Comparison of ENCODE assay signal across 23 cellular contexts in the genomic region with DNA sequence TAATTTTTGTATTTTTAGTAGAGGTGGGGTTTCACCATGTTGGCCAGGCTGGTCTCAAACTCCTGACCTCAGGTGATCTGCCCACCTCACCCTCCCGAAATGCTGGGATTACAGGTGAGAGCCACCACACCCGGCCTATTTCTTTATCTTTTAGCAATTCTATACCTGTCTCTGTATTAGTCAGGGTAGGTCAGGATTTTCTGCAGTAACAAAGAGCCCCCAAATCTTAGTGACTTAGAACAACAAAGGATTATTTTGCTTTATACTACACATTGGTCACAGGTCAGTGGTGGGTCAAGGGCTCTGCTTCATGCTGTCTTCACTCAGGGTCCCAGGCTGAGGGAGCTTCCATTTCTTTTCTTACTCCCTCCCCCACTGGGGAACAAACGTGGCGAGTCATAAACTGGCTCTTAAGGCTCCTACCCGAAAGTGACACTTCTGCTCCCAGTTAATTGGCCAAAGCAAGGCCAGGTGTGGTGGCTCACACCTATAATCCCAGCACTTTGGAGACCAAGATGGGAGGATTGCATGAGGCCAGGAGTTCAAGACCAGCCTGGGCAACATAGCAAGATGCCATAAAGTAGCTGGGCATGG. TPM values are rescaled to one million over a fixed set of nuclear protein-coding genes. Genes with fewer than 3 reads are reported as not detected.
DNase-seq lines count a peak whose midpoint lies in the region; ATAC-seq and TF ChIP-seq lines count a peak whose summit lies in the region.
"Had no signal": no experiment of that assay in that cellular context is flagged by ENCODE, and none has a peak within 500 bp of the region (broad histone marks: within the 10 kb centered on the region; RNA-seq: fewer than 3 reads in every experiment).

No MANE protein-coding gene starts in this region.

- H3K36me3 Mint-ChIP-seq in activated T-cell treated with anti-CD3 and anti-CD28 coated beads, Interleukin-2, amount 50 U/mL, for 72 hours (ENCODE audit: insufficient read depth in 2 of 2): peaks cover 12 to 30% of the 10 kb centered on the region in 2 donors
- peaks cover 83% of the 10 kb centered on the region for H3K36me3 Mint-ChIP-seq in Calu3 (ENCODE audit: insufficient read depth, unreplicated experiment)
- peaks cover 88% of the 10 kb centered on the region for H3K36me3 Mint-ChIP-seq in activated T-helper 17 cell treated with anti-CD3 and anti-CD28 coated beads, Interleukin-2, amount 50 U/mL, for 72 hours (ENCODE audit: low read depth)

- CTCF ChIA-PET in Calu3 (lab: Charles Lee): no interaction called here

- H3K27me3 ChIP-seq in esophagus squamous epithelium (no peaks in the 10 kb centered on the region), BE2C (no peaks in the 10 kb centered on the region)
- H3K27me3 ChIP-seq: BLaER1, SJCRH30 had no signal

- no peak for TF ChIP-seq POLR2A in esophagus squamous epithelium (IDR thresholded peaks at IDR 0.05)

- H3K4me3 ChIP-seq in esophagus squamous epithelium: no peak overlapping the region
- no peak overlapping the region for H3K4me3 ChIP-seq in BE2C (ENCODE audit: low read depth, low read length)
- H3K4me3 ChIP-seq: BLaER1, HAP-1, SJCRH30 had no signal

- peaks cover 0 to 2% of the 10 kb centered on the region in 2 donors for H3K9me3 Mint-ChIP-seq in activated T-cell treated with anti-CD3 and anti-CD28 coated beads, Interleukin-2, amount 50 U/mL, for 72 hours
- H3K9me3 Mint-ChIP-seq in Calu3 (ENCODE audit: low read depth, unreplicated experiment): peaks cover 3% of the 10 kb centered on the region
- no peaks in the 10 kb centered on the region for H3K9me3 Mint-ChIP-seq in activated T-helper 17 cell treated with anti-CD3 and anti-CD28 coated beads, Interleukin-2, amount 50 U/mL, for 72 hours
- H3K9me3 Mint-ChIP-seq: CD4-positive, CD25-positive, alpha-beta regulatory T cell had no signal

- peaks cover 13 to 67% (median 21%) of the 10 kb centered on the region in 3 donors for H3K4me1 ChIP-seq in esophagus squamous epithelium
- no peaks in the 10 kb centered on the region for H3K4me1 ChIP-seq in BE2C
- H3K4me1 ChIP-seq: SJCRH30 had no signal

- H3K27ac Mint-ChIP-seq in activated T-cell treated with anti-CD3 and anti-CD28 coated beads, Interleukin-2, amount 50 U/mL, for 72 hours: peak overlapping the region; percentile 10
- H3K27ac Mint-ChIP-seq in Calu3 (ENCODE audit: unreplicated experiment): peak overlapping the region; percentile 58
- peak overlapping the region; percentile 33 for H3K27ac Mint-ChIP-seq in activated T-helper 17 cell treated with anti-CD3 and anti-CD28 coated beads, Interleukin-2, amount 50 U/mL, for 72 hours
- H3K27ac Mint-ChIP-seq: CD4-positive, CD25-positive, alpha-beta regulatory T cell had no signal

- WGBS in esophagus squamous epithelium, 2 donors: 78 to 96% methylated on average over 4 to 5 of the region's 5 CpGs

- BruUV-seq in Calu3 (replicated peaks; lab: Mats Ljungman, UMichigan): no TSS peak

- ATAC-seq in activated T-cell treated with anti-CD3 and anti-CD28 coated beads, Interleukin-2, amount 50 U/mL, for 72 hours (replicated peaks in 1 of 2): no peak
- ATAC-seq in activated T-helper 17 cell treated with anti-CD3 and anti-CD28 coated beads, Interleukin-2, amount 50 U/mL, for 72 hours (replicated peaks): no peak
- ATAC-seq: Right ventricle myocardium inferior, SK-N-SH treated with all-trans-retinoic acid at 6 μM for 48 hours had no signal

- intact Hi-C loops in Calu3 (cut with micrococcal nuclease; ENCODE audit: unreplicated experiment) (no loop called here), esophagus squamous epithelium (cut with DNase I) (no loop called here)

- peak overlapping the region; percentile 31 to 100 (median 100) for H3K27ac ChIP-seq in esophagus squamous epithelium
- H3K27ac ChIP-seq: BLaER1, KMS-11, SJCRH30 had no signal

- H3K4me3 Mint-ChIP-seq in activated T-cell treated with anti-CD3 and anti-CD28 coated beads, Interleukin-2, amount 50 U/mL, for 72 hours: peak overlapping the region; percentile 25 to 65
- H3K4me3 Mint-ChIP-seq in Calu3 (ENCODE audit: low read depth, unreplicated experiment): peak overlapping the region; percentile 31
- peak overlapping the region; percentile 57 for H3K4me3 Mint-ChIP-seq in activated T-helper 17 cell treated with anti-CD3 and anti-CD28 coated beads, Interleukin-2, amount 50 U/mL, for 72 hours

- TF ChIP-seq CTCF in Calu3 (IDR thresholded peaks at IDR 0.05; ENCODE audit: unreplicated experiment) (no peak), esophagus squamous epithelium (IDR thresholded peaks at IDR 0.05) (no peak), BE2C (IDR thresholded peaks at IDR 0.05; ENCODE audit: low read depth, low read length) (no peak)

- DNase-seq in activated T-cell treated with anti-CD3 and anti-CD28 coated beads, Interleukin-2, amount 50 U/mL, for 72 hours: no peak
- DNase-seq in activated T-cell treated with anti-CD3 and anti-CD28 coated beads, Interleukin-2, amount 50 U/mL, for 48 hours: no peak
- DNase-seq in Calu3 (no peak), esophagus squamous epithelium (lab: John Stamatoyannopoulos, UW) (no peak), NCI-H1092 treated with DMSO at 0.1 percent for 48 hours (lab: John Stamatoyannopoulos, UW) (no peak), BE2C (no peak), HK-2 (ENCODE audit: unreplicated experiment) (no peak)
- DNase-seq: CD4-positive, CD25-positive, alpha-beta regulatory T cell; GOT3; IMR-90; NCI-H1048; NCI-H1436 treated with DMSO at 0.1 percent for 48 hours; NCI-H187 treated with DMSO at 0.1 percent for 48 hours; NCI-H446; NCI-H524 treated with DMSO at 0.1 percent for 48 hours; NCI-H774; SJCRH30 had no signal

- H3K27me3 Mint-ChIP-seq in activated T-cell treated with anti-CD3 and anti-CD28 coated beads, Interleukin-2, amount 50 U/mL, for 72 hours (ENCODE audit: low read depth): no peaks in the 10 kb centered on the region
- no peaks in the 10 kb centered on the region for H3K27me3 Mint-ChIP-seq in Calu3 (ENCODE audit: unreplicated experiment)
- H3K27me3 Mint-ChIP-seq in activated T-helper 17 cell treated with anti-CD3 and anti-CD28 coated beads, Interleukin-2, amount 50 U/mL, for 72 hours: no peaks in the 10 kb centered on the region
- H3K27me3 Mint-ChIP-seq: CD4-positive, CD25-positive, alpha-beta regulatory T cell had no signal

- peaks cover 58% of the 10 kb centered on the region for H3K4me1 Mint-ChIP-seq in activated T-cell treated with anti-CD3 and anti-CD28 coated beads, Interleukin-2, amount 50 U/mL, for 72 hours (ENCODE audit: low read depth)
- peaks cover 34% of the 10 kb centered on the region for H3K4me1 Mint-ChIP-seq in Calu3 (ENCODE audit: low read depth, unreplicated experiment)
- H3K4me1 Mint-ChIP-seq in activated T-helper 17 cell treated with anti-CD3 and anti-CD28 coated beads, Interleukin-2, amount 50 U/mL, for 72 hours: peaks cover 30% of the 10 kb centered on the region

- H3K36me3 ChIP-seq in esophagus squamous epithelium (peaks cover 27 to 80% (median 27%) of the 10 kb centered on the region in 3 donors), BE2C (no peaks in the 10 kb centered on the region)

- H3K9me3 ChIP-seq in esophagus squamous epithelium (no peaks in the 10 kb centered on the region), BE2C (no peaks in the 10 kb centered on the region)
- H3K9me3 ChIP-seq: BLaER1, HAP-1, SJCRH30 had no signal

RNA-seq across cellular contexts. Expression of a gene that starts 6.8 kb away (rescaled TPM):
- total RNA-seq in activated T-cell treated with anti-CD3 and anti-CD28 coated beads, Interleukin-2, amount 50 U/mL, for 72 hours: 10 to 100 TPM; 14.4 to 15.1 TPM
- total RNA-seq in Calu3 (2022): 25.3 and 32.0 TPM in 2 replicates
- 10 to 100 TPM in 1 of 2 donors, 1 to 10 TPM in 1; 7.0 to 14.5 TPM for total RNA-seq in activated T-helper 17 cell treated with anti-CD3 and anti-CD28 coated beads, Interleukin-2, amount 50 U/mL, for 72 hours
- 100 to 1,000 TPM in 2 of 4 donors, 10 to 100 TPM in 2; 58.5 to 127 (median 95.7) TPM for total RNA-seq in esophagus squamous epithelium
- 8.8 TPM for polyA plus RNA-seq in BE2C (2012; ENCODE audit: insufficient read depth, insufficient read length, low read depth)

RNA-seq across cellular contexts. Expression of a gene that starts 7.1 kb away (rescaled TPM):
- total RNA-seq in activated T-cell treated with anti-CD3 and anti-CD28 coated beads, Interleukin-2, amount 50 U/mL, for 72 hours: 10 to 100 TPM; 45.4 to 58.6 TPM
- total RNA-seq in Calu3 (2022) (55.9 and 62.7 TPM in 2 replicates), esophagus squamous epithelium (10 to 100 TPM; 19.3 to 64.1 (median 33.3) TPM)
- total RNA-seq in activated T-helper 17 cell treated with anti-CD3 and anti-CD28 coated beads, Interleukin-2, amount 50 U/mL, for 72 hours: 10 to 100 TPM; 31.0 to 54.8 TPM
- polyA plus RNA-seq in BE2C (2012; ENCODE audit: insufficient read depth, insufficient read length, low read depth): 24.1 TPM

RNA-seq across cellular contexts. Expression of a gene that starts 26.5 kb away (rescaled TPM):
- 10 to 100 TPM; 32.8 to 45.1 TPM for total RNA-seq in activated T-cell treated with anti-CD3 and anti-CD28 coated beads, Interleukin-2, amount 50 U/mL, for 72 hours
- 17.8 and 20.2 TPM in 2 replicates for total RNA-seq in Calu3 (2022)
- total RNA-seq in activated T-helper 17 cell treated with anti-CD3 and anti-CD28 coated beads, Interleukin-2, amount 50 U/mL, for 72 hours: 10 to 100 TPM; 13.0 to 16.6 TPM
- 1 to 10 TPM; 2.1 to 2.8 (median 2.4) TPM for total RNA-seq in esophagus squamous epithelium
- 21.1 TPM for polyA plus RNA-seq in BE2C (2012; ENCODE audit: insufficient read depth, insufficient read length, low read depth)

RNA-seq across cellular contexts. Expression of a gene that starts 27.2 kb away (rescaled TPM):
- 100 to 1,000 TPM; 201 to 290 TPM for total RNA-seq in activated T-cell treated with anti-CD3 and anti-CD28 coated beads, Interleukin-2, amount 50 U/mL, for 72 hours
- 95.4 and 102 TPM in 2 replicates for total RNA-seq in Calu3 (2022)
- 100 to 1,000 TPM; 171 to 175 TPM for total RNA-seq in activated T-helper 17 cell treated with anti-CD3 and anti-CD28 coated beads, Interleukin-2, amount 50 U/mL, for 72 hours
- 10 to 100 TPM; 45.0 to 79.5 (median 51.0) TPM for total RNA-seq in esophagus squamous epithelium
- 73.9 TPM for polyA plus RNA-seq in BE2C (2012; ENCODE audit: insufficient read depth, insufficient read length, low read depth)

RNA-seq across cellular contexts. Expression of a gene that starts 33.3 kb away (rescaled TPM):
- 10 to 100 TPM; 16.1 to 18.6 TPM for total RNA-seq in activated T-cell treated with anti-CD3 and anti-CD28 coated beads, Interleukin-2, amount 50 U/mL, for 72 hours
- 21.4 and 25.3 TPM in 2 replicates for total RNA-seq in Calu3 (2022)
- 10 to 100 TPM; 16.4 to 37.3 TPM for total RNA-seq in activated T-helper 17 cell treated with anti-CD3 and anti-CD28 coated beads, Interleukin-2, amount 50 U/mL, for 72 hours
- total RNA-seq in esophagus squamous epithelium: 10 to 100 TPM; 11.2 to 20.8 (median 15.8) TPM
- 30.6 TPM for polyA plus RNA-seq in BE2C (2012; ENCODE audit: insufficient read depth, insufficient read length, low read depth)
